Comparison of ENCODE assay signal across 9 cellular contexts in genomic region chr9:96031366-96031824, GRCh38.
DNase-seq lines count a peak whose midpoint lies in the region; ATAC-seq and TF ChIP-seq lines count a peak whose summit lies in the region.
"Had no signal": no experiment of that assay in that cellular context is flagged by ENCODE, and none has a peak within 500 bp of the region (broad histone marks: within the 10 kb centered on the region; RNA-seq: fewer than 3 reads in every experiment).

No MANE protein-coding gene starts in this region.

- peak overlapping the region in 1 of 2 donors; percentile 50 for H3K27ac ChIP-seq in thoracic aorta

- peaks cover 4% of the 10 kb centered on the region for H3K27me3 Mint-ChIP-seq in glutamatergic neuron (ENCODE audit: unreplicated experiment)
- H3K27me3 Mint-ChIP-seq in T-helper 2 cell treated with Interferon-gamma antibody and Interleukin-4, amounts not matched to agents 5 μg/mL and 100 μg/mL, for 36 hours (ENCODE audit: low read depth) = peaks cover 23% of the 10 kb centered on the region

- ATAC-seq in thoracic aorta (ENCODE audit: insufficient number of reproducible peaks, low FRiP score, low read depth) (peak; percentile 71), GM19023 (IDR thresholded peaks at IDR 0.05; ENCODE audit: unreplicated experiment) (no peak), GM19397 (IDR thresholded peaks at IDR 0.05; ENCODE audit: unreplicated experiment) (no peak)

- H3K4me1 ChIP-seq in thoracic aorta (ENCODE audit: control insufficient read depth in 1 of 2, low read depth in 2 of 2) = peaks cover 23 to 52% of the 10 kb centered on the region in 2 donors

- peaks cover 5% of the 10 kb centered on the region for H3K36me3 Mint-ChIP-seq in glutamatergic neuron (ENCODE audit: unreplicated experiment)
- H3K36me3 Mint-ChIP-seq in T-helper 2 cell treated with Interferon-gamma antibody and Interleukin-4, amounts not matched to agents 5 μg/mL and 100 μg/mL, for 36 hours (ENCODE audit: low read depth) = peaks cover 7% of the 10 kb centered on the region

- DNase-seq in NCI-H1048 (lab: John Stamatoyannopoulos, UW) = peak; percentile 32
- peak; percentile 95 for DNase-seq in NCI-H748 (lab: John Stamatoyannopoulos, UW; ENCODE audit: unreplicated experiment)
- peak; percentile 37 for DNase-seq in glutamatergic neuron
- DNase-seq in thoracic aorta (ENCODE audit: low spot score) = peak; percentile 51
- DNase-seq in T-helper 2 cell treated with Interferon-gamma antibody and Interleukin-4, amounts not matched to agents 5 μg/mL and 100 μg/mL, for 36 hours (ENCODE audit: low spot score) = no peak
- DNase-seq: RPMI8226 had no signal

- H3K36me3 ChIP-seq in thoracic aorta = no peaks in the 10 kb centered on the region
- H3K36me3 ChIP-seq: upper lobe of left lung had no signal

- peaks cover 7% of the 10 kb centered on the region for H3K4me1 Mint-ChIP-seq in glutamatergic neuron (ENCODE audit: low read depth, unreplicated experiment)
- peaks cover 4% of the 10 kb centered on the region for H3K4me1 Mint-ChIP-seq in T-helper 2 cell treated with Interferon-gamma antibody and Interleukin-4, amounts not matched to agents 5 μg/mL and 100 μg/mL, for 36 hours (ENCODE audit: low read depth)

- no peak overlapping the region for H3K4me3 ChIP-seq in thoracic aorta
- H3K4me3 ChIP-seq: upper lobe of left lung had no signal

- no peaks in the 10 kb centered on the region for H3K27me3 ChIP-seq in thoracic aorta (replicated peaks; ENCODE audit: insufficient read depth)

- no peak for TF ChIP-seq CTCF in glutamatergic neuron (IDR thresholded peaks at IDR 0.05; ENCODE audit: partially characterized antibody, unreplicated experiment)
- TF ChIP-seq CTCF in thoracic aorta (IDR thresholded peaks at IDR 0.05) = no peak

- H3K4me3 Mint-ChIP-seq in glutamatergic neuron (ENCODE audit: unreplicated experiment) = no peak overlapping the region
- no peak overlapping the region for H3K4me3 Mint-ChIP-seq in T-helper 2 cell treated with Interferon-gamma antibody and Interleukin-4, amounts not matched to agents 5 μg/mL and 100 μg/mL, for 36 hours

- H3K27ac Mint-ChIP-seq in glutamatergic neuron (ENCODE audit: unreplicated experiment) = no peak overlapping the region
- no peak overlapping the region for H3K27ac Mint-ChIP-seq in T-helper 2 cell treated with Interferon-gamma antibody and Interleukin-4, amounts not matched to agents 5 μg/mL and 100 μg/mL, for 36 hours

- peaks cover 3% of the 10 kb centered on the region for H3K9me3 Mint-ChIP-seq in glutamatergic neuron (ENCODE audit: unreplicated experiment)
- peaks cover 12% of the 10 kb centered on the region for H3K9me3 Mint-ChIP-seq in T-helper 2 cell treated with Interferon-gamma antibody and Interleukin-4, amounts not matched to agents 5 μg/mL and 100 μg/mL, for 36 hours

- no peaks in the 10 kb centered on the region for H3K9me3 ChIP-seq in thoracic aorta
- H3K9me3 ChIP-seq: upper lobe of left lung had no signal
